8 cellular contexts compared by ENCODE assay signal in the genomic region with DNA sequence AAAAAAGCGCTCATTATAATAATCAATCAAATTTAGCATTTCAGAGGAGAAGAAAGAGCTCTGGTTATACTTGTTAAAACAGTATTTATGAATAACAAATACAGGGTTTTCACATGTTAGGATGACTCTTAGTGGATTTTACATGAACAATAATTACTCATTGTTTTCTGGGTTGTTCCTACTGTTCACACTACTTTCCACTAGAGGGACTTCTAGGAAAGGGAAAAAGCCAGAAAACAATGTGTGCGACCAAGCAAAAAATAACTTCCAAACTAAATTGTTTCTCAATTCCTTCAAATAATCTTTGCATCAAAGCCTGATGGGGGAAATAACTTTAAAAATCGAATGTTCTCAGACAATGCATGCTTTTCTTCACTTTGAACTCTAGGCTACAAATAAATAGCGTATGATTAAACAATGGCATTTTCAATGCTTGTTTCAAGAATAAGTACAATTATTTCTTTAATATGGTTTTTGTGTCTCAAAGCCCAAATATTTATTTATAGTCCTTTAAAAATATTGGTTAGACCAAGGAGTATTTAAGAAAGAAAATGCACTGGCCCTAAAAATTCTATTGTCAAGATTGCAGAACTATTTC.
DNase-seq lines count a peak whose midpoint lies in the region; ATAC-seq and TF ChIP-seq lines count a peak whose summit lies in the region.

No MANE protein-coding gene starts in this region.

- no peaks in the 10 kb centered on the region for H3K36me3 ChIP-seq in suprapubic skin
- no peaks in the 10 kb centered on the region for H3K36me3 ChIP-seq in effector memory CD4-positive, alpha-beta T cell (ENCODE audit: control insufficient read depth, insufficient read depth, low read length)

- TF ChIP-seq EP300 in suprapubic skin (IDR thresholded peaks at IDR 0.05), result no peak

- H3K9me3 ChIP-seq in suprapubic skin, result no peaks in the 10 kb centered on the region
- H3K9me3 ChIP-seq in effector memory CD4-positive, alpha-beta T cell (ENCODE audit: control insufficient read depth, low read length), result no peaks in the 10 kb centered on the region

- H3K4me3 ChIP-seq in suprapubic skin, result no peak overlapping the region
- H3K4me3 ChIP-seq in effector memory CD4-positive, alpha-beta T cell (ENCODE audit: insufficient read depth, low read depth, low read length, poor library complexity, severe bottlenecking), result no peak overlapping the region

- peak; percentile 32 to 53 for TF ChIP-seq CTCF in suprapubic skin (IDR thresholded peaks at IDR 0.05)

- no peak overlapping the region for H3K27ac ChIP-seq in suprapubic skin
- no peak overlapping the region for H3K27ac ChIP-seq in effector memory CD4-positive, alpha-beta T cell (ENCODE audit: insufficient read depth, low read length, poor library complexity, severe bottlenecking)

- H3K4me1 ChIP-seq in suprapubic skin, result no peaks in the 10 kb centered on the region
- no peaks in the 10 kb centered on the region for H3K4me1 ChIP-seq in effector memory CD4-positive, alpha-beta T cell (ENCODE audit: control insufficient read depth, insufficient read depth, low read length, poor library complexity, severe bottlenecking)

- 36% methylated on average over 4 of the region's 4 CpGs for WGBS in suprapubic skin

- no peaks in the 10 kb centered on the region for H3K27me3 ChIP-seq in suprapubic skin
- H3K27me3 ChIP-seq in effector memory CD4-positive, alpha-beta T cell (replicated peaks; ENCODE audit: control insufficient read depth, insufficient read depth, low read length, poor library complexity, severe bottlenecking), result no peaks in the 10 kb centered on the region

- ATAC-seq in HG03135 (IDR thresholded peaks at IDR 0.05; ENCODE audit: unreplicated experiment) (peak; percentile 53), HG02840 (IDR thresholded peaks at IDR 0.05; ENCODE audit: low FRiP score, unreplicated experiment) (no peak)

- DNase-seq in EH (ENCODE audit: low read depth), result peak; percentile 60
- peak; percentile 36 for DNase-seq in SW480 (ENCODE audit: low spot score)
- DNase-seq in glomerular endothelial cell (ENCODE audit: extremely low read depth, low read depth, low spot score), result peak; percentile 34
- no peak for DNase-seq in suprapubic skin (ENCODE audit: low spot score in 2 of 2)
- DNase-seq in effector CD4-positive, alpha-beta T cell, result no peak
- no peak for DNase-seq in effector memory CD4-positive, alpha-beta T cell

- no peak for TF ChIP-seq POLR2A in suprapubic skin (IDR thresholded peaks at IDR 0.05)

Comparison
In these comparisons a context has a peak if more than half of its experiments do, and no peak if none do; other contexts are left out.
1. DNase-seq: peak in EH (single experiment), SW480 (single experiment) and glomerular endothelial cell (single experiment); none in suprapubic skin (0 of 2), effector CD4-positive, alpha-beta T cell (single experiment) and effector memory CD4-positive, alpha-beta T cell (0 of 3).